ENCODE assay signal across 9 cellular contexts in the genomic region with DNA sequence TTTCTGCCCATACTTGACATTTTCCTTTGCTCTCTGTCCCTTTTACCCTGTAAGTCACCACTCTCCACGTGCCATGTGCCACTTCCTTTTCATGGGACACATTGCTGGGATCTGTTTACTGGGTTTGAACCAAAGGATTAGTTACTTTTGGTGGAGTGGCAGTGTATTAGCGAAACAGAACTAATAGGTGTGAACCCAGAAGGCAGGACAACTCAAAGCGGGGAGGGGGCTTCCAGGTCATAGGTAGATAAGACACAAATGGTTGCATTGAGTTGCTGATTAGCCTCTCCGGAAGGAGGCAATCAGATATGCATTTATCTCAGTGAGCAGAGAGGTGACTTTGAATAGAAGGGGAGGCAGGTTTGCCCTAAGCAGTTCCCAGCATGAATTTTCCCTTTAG. TPM values are rescaled to one million over a fixed set of nuclear protein-coding genes. Genes with fewer than 3 reads are reported as not detected.
DNase-seq lines count a peak whose midpoint lies in the region; ATAC-seq and TF ChIP-seq lines count a peak whose summit lies in the region.
"Had no signal": no experiment of that assay in that cellular context is flagged by ENCODE, and none has a peak within 500 bp of the region (broad histone marks: within the 10 kb centered on the region; RNA-seq: fewer than 3 reads in every experiment).

No MANE protein-coding gene starts in this region.

- DNase-seq in GM12864 (ENCODE audit: low read depth), result no peak
- no peak for DNase-seq in SJSA1 (ENCODE audit: low read depth in 1 of 2, low spot score in 2 of 2)
- DNase-seq in esophagus squamous epithelium (lab: John Stamatoyannopoulos, UW), result no peak
- DNase-seq in NCI-H2171 (lab: John Stamatoyannopoulos, UW), result no peak

- H3K4me3 ChIP-seq in GM12864 (ENCODE audit: low read depth, low read length) (peak overlapping the region; percentile 82), SJSA1 (peak overlapping the region; percentile 82; the same call in 1 of the 2 replicates), esophagus squamous epithelium (peak overlapping the region; percentile 77 to 98 (median 93)), rectal smooth muscle tissue (ENCODE audit: low read length) (peak overlapping the region; percentile 91)

- no peak for TF ChIP-seq POLR2A in esophagus squamous epithelium (IDR thresholded peaks at IDR 0.05)

- H3K4me1 ChIP-seq in SJSA1 (replicated peaks) (no peaks in the 10 kb centered on the region; the same call in 1 of the 2 replicates), esophagus squamous epithelium (peaks cover 8 to 28% (median 18%) of the 10 kb centered on the region in 3 donors), rectal smooth muscle tissue (ENCODE audit: control insufficient read depth, insufficient read depth, low read length) (peaks cover 3% of the 10 kb centered on the region)

- 46 to 63% methylated on average over 4 of the region's 4 CpGs for WGBS in esophagus squamous epithelium, 2 donors

- H3K36me3 ChIP-seq in SJSA1 (peaks cover 7% of the 10 kb centered on the region), esophagus squamous epithelium (peaks cover 0 to 15% (median 0%) of the 10 kb centered on the region in 3 donors), rectal smooth muscle tissue (ENCODE audit: control insufficient read depth, insufficient read depth, low read length) (no peaks in the 10 kb centered on the region)

- no peaks in the 10 kb centered on the region for H3K9me3 ChIP-seq in SJSA1 (replicated peaks)
- H3K9me3 ChIP-seq in esophagus squamous epithelium, result no peaks in the 10 kb centered on the region

- no peak overlapping the region for H3K9ac ChIP-seq in rectal smooth muscle tissue (ENCODE audit: low read length)

- TF ChIP-seq CTCF in GM12864 (IDR thresholded peaks at IDR 0.05; ENCODE audit: low read depth, low read length, missing control alignments), result no peak
- TF ChIP-seq CTCF in esophagus squamous epithelium (IDR thresholded peaks at IDR 0.05), result no peak

- intact Hi-C loops in esophagus squamous epithelium (cut with DNase I), result no loop called here

- ATAC-seq in GM21360 (IDR thresholded peaks at IDR 0.05; ENCODE audit: unreplicated experiment), result no peak
- ATAC-seq in HG02973 (IDR thresholded peaks at IDR 0.05; ENCODE audit: unreplicated experiment), result no peak
- no peak for ATAC-seq in HG02885 (IDR thresholded peaks at IDR 0.05; ENCODE audit: poor library complexity, unreplicated experiment)

- H3K27ac ChIP-seq in SJSA1 (no peak overlapping the region), esophagus squamous epithelium (peak overlapping the region in 2 of 4 donors; percentile 85 to 89), rectal smooth muscle tissue (ENCODE audit: low read depth, low read length) (no peak overlapping the region)

- H3K27me3 ChIP-seq in SJSA1 (replicated peaks), result no peaks in the 10 kb centered on the region
- H3K27me3 ChIP-seq in esophagus squamous epithelium, result no peaks in the 10 kb centered on the region
- H3K27me3 ChIP-seq in rectal smooth muscle tissue (ENCODE audit: control insufficient read depth, insufficient read depth, low read length), result no peaks in the 10 kb centered on the region

RNA-seq across cellular contexts. Expression of a gene that starts 0.9 kb away (rescaled TPM):
- 1.6 and 6.6 TPM in 2 replicates for total RNA-seq in SJSA1 (2014; rRNA removed; shearing (Covaris generic))
- total RNA-seq in esophagus squamous epithelium, result 1 to 10 TPM; 2.6 to 6.5 (median 4.6) TPM

RNA-seq across cellular contexts. Expression of a gene that starts 12.0 kb away (rescaled TPM):
- total RNA-seq in SJSA1 (2014; rRNA removed; shearing (Covaris generic)), result not detected in 2 replicates
- not detected for total RNA-seq in esophagus squamous epithelium
- total RNA-seq: mononuclear cell had no signal
